11 cellular contexts compared by ENCODE assay signal in genomic region chr1:61337471-61337870, GRCh38.
DNase-seq lines count a peak whose midpoint lies in the region; ATAC-seq, FAIRE-seq and TF ChIP-seq lines count a peak whose summit lies in the region.
"Had no signal": no experiment of that assay in that cellular context is flagged by ENCODE, and none has a peak within 500 bp of the region (broad histone marks: within the 10 kb centered on the region; RNA-seq: fewer than 3 reads in every experiment).

No MANE protein-coding gene starts in this region.

- no peaks in the 10 kb centered on the region for H3K79me2 ChIP-seq in osteoblast (ENCODE audit: insufficient read depth, low read length)

- TF ChIP-seq EP300 in A549 (IDR thresholded peaks at IDR 0.05), result no peak

- H3K36me3 ChIP-seq in osteoblast (ENCODE audit: insufficient read depth, low read length), result no peaks in the 10 kb centered on the region
- H3K36me3 ChIP-seq: neutrophil had no signal

- TF ChIP-seq RAD21 in A549 (conservative IDR thresholded peaks at IDR 0.05 in 1 of 2, IDR thresholded peaks at IDR 0.05 in 1 of 2), result no peak

- TF ChIP-seq POLR2A in A549 (IDR thresholded peaks at IDR 0.05; ENCODE audit: low read length), result no peak

- intact Hi-C loops in activated CD4-positive, alpha-beta memory T cell treated with anti-CD3 and anti-CD28 coated beads for 36 hours (cut with micrococcal nuclease), result loop anchor here (5.0 to 10.0 kb wide), 3 partner anchors 117 to 443 kb away; no protein-coding TSS in a partner anchor

- peaks cover 30% of the 10 kb centered on the region for H3K4me1 ChIP-seq in A549
- peaks cover 15% of the 10 kb centered on the region for H3K4me1 ChIP-seq in osteoblast (ENCODE audit: insufficient read depth, low read length)

- no peak overlapping the region for H3K27ac Mint-ChIP-seq in activated CD4-positive, alpha-beta memory T cell treated with anti-CD3 and anti-CD28 coated beads for 36 hours
- H3K27ac Mint-ChIP-seq: activated naive CD4-positive, alpha-beta T cell treated with anti-CD3 and anti-CD28 coated beads for 36 hours had no signal

- no peak overlapping the region for H3K4me3 Mint-ChIP-seq in activated CD4-positive, alpha-beta memory T cell treated with anti-CD3 and anti-CD28 coated beads for 36 hours
- H3K4me3 Mint-ChIP-seq: activated naive CD4-positive, alpha-beta T cell treated with anti-CD3 and anti-CD28 coated beads for 36 hours had no signal

- DNase-seq in A549 (ENCODE audit: low read depth in 1 of 2, low spot score in 1 of 2), result peak in 1 of 2 experiments; percentile 2
- peak; percentile 55 for DNase-seq in fibroblast of villous mesenchyme (ENCODE audit: low read depth)
- DNase-seq in osteoblast (ENCODE audit: insufficient read length, low spot score, missing footprints), result no peak
- DNase-seq in activated CD4-positive, alpha-beta memory T cell treated with anti-CD3 and anti-CD28 coated beads for 36 hours, result no peak
- DNase-seq in C1 segment of cervical spinal cord (lab: John Stamatoyannopoulos, UW), result no peak
- DNase-seq: activated naive CD4-positive, alpha-beta T cell treated with anti-CD3 and anti-CD28 coated beads for 36 hours had no signal

- CTCF ChIA-PET in A549 (lab: Yijun Ruan, JAX), result interaction anchor here (1.2 to 4.6 kb wide), 10 partner anchors 12 to 295 kb away, joined by 3 to 32 read pairs (median 4); no protein-coding TSS in a partner anchor
- CTCF ChIA-PET in activated CD4-positive, alpha-beta memory T cell treated with anti-CD3 and anti-CD28 coated beads for 36 hours (lab: Charles Lee), result interaction anchor here (1.1 to 1.5 kb wide), 3 partner anchors 36 to 359 kb away, joined by 3 to 4 read pairs (median 3); no protein-coding TSS in a partner anchor

- no peak for TF ChIP-seq CTCF in A549 (IDR thresholded peaks at IDR 0.05)
- TF ChIP-seq CTCF in fibroblast of villous mesenchyme (IDR thresholded peaks at IDR 0.05; ENCODE audit: insufficient read depth, low read depth, low read length), result no peak
- TF ChIP-seq CTCF in osteoblast (IDR thresholded peaks at IDR 0.05; ENCODE audit: extremely low read depth, low read depth, low read length), result no peak

- WGBS in A549 (ENCODE audit: missing lambda C conversion rate), result 20% methylated on average over 1 of the region's 1 CpG

- no peaks in the 10 kb centered on the region for H3K9me3 ChIP-seq in A549
- H3K9me3 ChIP-seq in osteoblast (ENCODE audit: low read depth, low read length), result no peaks in the 10 kb centered on the region
- H3K9me3 ChIP-seq: neutrophil had no signal

- H3K4me3 ChIP-seq in A549 (no peak overlapping the region), fibroblast of villous mesenchyme (ENCODE audit: low read depth, low read length) (peak overlapping the region; percentile 30), osteoblast (ENCODE audit: insufficient read depth, low read length) (peak overlapping the region; percentile 69)

- ATAC-seq in A549, result peak; percentile 33 to 49; a peak in 5 of 6 replicates
- ATAC-seq in SK-N-SH treated with all-trans-retinoic acid at 6 μM for 48 hours, result peak; percentile 20
- ATAC-seq in HG03439 (IDR thresholded peaks at IDR 0.05; ENCODE audit: unreplicated experiment), result no peak
- ATAC-seq in HG03457 (IDR thresholded peaks at IDR 0.05; ENCODE audit: unreplicated experiment), result no peak

- peaks cover 3% of the 10 kb centered on the region for H3K27me3 ChIP-seq in osteoblast (ENCODE audit: insufficient read depth, low read length)
- H3K27me3 ChIP-seq: neutrophil had no signal

- H3K4me2 ChIP-seq in A549 (peak overlapping the region; percentile 72), osteoblast (ENCODE audit: insufficient read depth, low read length) (peak overlapping the region; percentile 88)

- peak overlapping the region; percentile 81 to 91 for H3K27ac ChIP-seq in A549
- peak overlapping the region; percentile 78 for H3K27ac ChIP-seq in osteoblast (ENCODE audit: low read depth, low read length)
- H3K27ac ChIP-seq: neutrophil had no signal

- peaks cover 7% of the 10 kb centered on the region for H3K36me3 Mint-ChIP-seq in activated CD4-positive, alpha-beta memory T cell treated with anti-CD3 and anti-CD28 coated beads for 36 hours

- no peaks in the 10 kb centered on the region for H3K9me3 Mint-ChIP-seq in activated CD4-positive, alpha-beta memory T cell treated with anti-CD3 and anti-CD28 coated beads for 36 hours
- H3K9me3 Mint-ChIP-seq: activated naive CD4-positive, alpha-beta T cell treated with anti-CD3 and anti-CD28 coated beads for 36 hours had no signal

- FAIRE-seq in A549 (lab: Jason Lieb, UNC), result no peak
- FAIRE-seq: GM19239 had no signal

- H4K20me1 ChIP-seq in osteoblast (ENCODE audit: insufficient read depth, low read length), result no peaks in the 10 kb centered on the region

- peaks cover 2% of the 10 kb centered on the region for H3K27me3 Mint-ChIP-seq in activated CD4-positive, alpha-beta memory T cell treated with anti-CD3 and anti-CD28 coated beads for 36 hours

- H3K4me1 Mint-ChIP-seq in activated CD4-positive, alpha-beta memory T cell treated with anti-CD3 and anti-CD28 coated beads for 36 hours (ENCODE audit: low read depth), result peaks cover 9% of the 10 kb centered on the region

- POLR2A ChIA-PET in A549 (lab: Yijun Ruan, JAX), result interaction anchor here (0.7 to 1.1 kb wide), 2 partner anchors 56 to 103 kb away, joined by 3 read pairs; no protein-coding TSS in a partner anchor
- POLR2A ChIA-PET in activated CD4-positive, alpha-beta memory T cell treated with anti-CD3 and anti-CD28 coated beads for 36 hours (lab: Charles Lee), result no interaction called here

- peak overlapping the region; percentile 67 for H2AFZ ChIP-seq in osteoblast (ENCODE audit: low read length)

TF ChIP-seq in A549, 52 proteins besides CTCF, POLR2A, EP300 and RAD21 (continues in another document):
- TF ChIP-seq ZSCAN20 (CRISPR knock-in tag; IDR thresholded peaks at IDR 0.05), result no peak
- no peak for TF ChIP-seq USF2 (IDR thresholded peaks at IDR 0.05)
- TF ChIP-seq ATOH8 (CRISPR knock-in tag; IDR thresholded peaks at IDR 0.05; ENCODE audit: low read depth), result no peak
- TF ChIP-seq CEBPB (IDR thresholded peaks at IDR 0.05), result no peak
- TF ChIP-seq FOSL2 (IDR thresholded peaks at IDR 0.05), result no peak
- TF ChIP-seq FOSL2 (CRISPR knock-in tag; IDR thresholded peaks at IDR 0.05), result no peak
- no peak for TF ChIP-seq RFX5 (IDR thresholded peaks at IDR 0.05)
- TF ChIP-seq ZFP36 (IDR thresholded peaks at IDR 0.05; ENCODE audit: borderline replicate concordance, partially characterized antibody), result no peak
- TF ChIP-seq ZC3H11A (IDR thresholded peaks at IDR 0.05), result no peak
- TF ChIP-seq BHLHE40 (IDR thresholded peaks at IDR 0.05; ENCODE audit: low read depth, low read length), result no peak
- no peak for TF ChIP-seq GATA3 (IDR thresholded peaks at IDR 0.05; ENCODE audit: borderline replicate concordance)
- no peak for TF ChIP-seq TFCP2L1 (CRISPR knock-in tag; IDR thresholded peaks at IDR 0.05)
- no peak for TF ChIP-seq HDAC2 (IDR thresholded peaks at IDR 0.05)
- no peak for TF ChIP-seq RNF2 (IDR thresholded peaks at IDR 0.05; ENCODE audit: borderline replicate concordance, low read depth)
- no peak for TF ChIP-seq EHF (CRISPR knock-in tag; IDR thresholded peaks at IDR 0.05)

TF ChIP-seq in SK-N-SH treated with all-trans-retinoic acid at 6 μM for 48 hours, 23 proteins besides CTCF, POLR2A, EP300 and RAD21 (continues in another document):
- TF ChIP-seq CSDC2 (CRISPR knock-in tag; IDR thresholded peaks at IDR 0.05), result no peak
- TF ChIP-seq POU6F1 (CRISPR knock-in tag; IDR thresholded peaks at IDR 0.05; ENCODE audit: borderline replicate concordance, low read depth), result no peak
- no peak for TF ChIP-seq ZC3H10 (CRISPR knock-in tag; IDR thresholded peaks at IDR 0.05)
- TF ChIP-seq TOX (CRISPR knock-in tag; IDR thresholded peaks at IDR 0.05; ENCODE audit: borderline replicate concordance), result no peak
- no peak for TF ChIP-seq PATZ1 (CRISPR knock-in tag; IDR thresholded peaks at IDR 0.05; ENCODE audit: borderline replicate concordance)

Comparison
In these comparisons a context has a peak if more than half of its experiments do, and no peak if none do; other contexts are left out.
1. ATAC-seq: peak in A549 (2 of 2) and SK-N-SH treated with all-trans-retinoic acid at 6 μM for 48 hours (single experiment); none in HG03439 (single experiment) and HG03457 (single experiment).